In genomic region chr5:102755691-102756371, GRCh38 we compare ENCODE assay signal across 8 cellular contexts. TPM values are rescaled to one million over a fixed set of nuclear protein-coding genes. Genes with fewer than 3 reads are reported as not detected.
DNase-seq lines count a peak whose midpoint lies in the region; ATAC-seq and TF ChIP-seq lines count a peak whose summit lies in the region.

No MANE protein-coding gene starts in this region.

- peaks cover 12% of the 10 kb centered on the region; the same call in 1 of the 2 replicates for H3K79me2 ChIP-seq in KMS-11 (ENCODE audit: insufficient read depth, low read depth)

- peak; percentile 71 for ATAC-seq in GM21786 (IDR thresholded peaks at IDR 0.05; ENCODE audit: unreplicated experiment)
- ATAC-seq in Right ventricle myocardium superior (ENCODE audit: poor library complexity): peak; percentile 66

- CTCF ChIA-PET in activated naive CD4-positive, alpha-beta T cell treated with anti-CD3 and anti-CD28 coated beads for 36 hours (lab: Charles Lee): interaction anchor here (0.5 to 3.4 kb wide), 9 partner anchors 8 to 392 kb away, joined by 3 to 11 read pairs (median 5); no protein-coding TSS in a partner anchor

- DNase-seq in EL: peak; percentile 96
- peak; percentile 87 for DNase-seq in SJCRH30
- DNase-seq in activated naive CD4-positive, alpha-beta T cell treated with anti-CD3 and anti-CD28 coated beads for 36 hours: peak; percentile 88
- DNase-seq in Right ventricle myocardium superior: peak; percentile 69
- DNase-seq in posterior cingulate gyrus: peak in 9 of 10 donors; percentile 12 to 90 (median 33)

- H3K36me3 ChIP-seq in KMS-11 (ENCODE audit: insufficient read depth): no peaks in the 10 kb centered on the region
- no peaks in the 10 kb centered on the region for H3K36me3 ChIP-seq in SJCRH30
- no peaks in the 10 kb centered on the region for H3K36me3 ChIP-seq in urinary bladder (ENCODE audit: insufficient read depth)

- peak overlapping the region; percentile 85 for H3K4me2 ChIP-seq in KMS-11

- no peaks in the 10 kb centered on the region for H3K9me3 Mint-ChIP-seq in activated naive CD4-positive, alpha-beta T cell treated with anti-CD3 and anti-CD28 coated beads for 36 hours

- H3K4me3 ChIP-seq in KMS-11 (IDR thresholded peaks at IDR 0.05; ENCODE audit: insufficient read depth, low read depth, low read length): peak overlapping the region; percentile 48
- peak overlapping the region; percentile 70 for H3K4me3 ChIP-seq in SJCRH30
- H3K4me3 ChIP-seq in urinary bladder (ENCODE audit: low read depth, low read length): peak overlapping the region; percentile 80

- TF ChIP-seq CTCF in KMS-11 (conservative IDR thresholded peaks at IDR 0.05; ENCODE audit: low read depth, low read length): no peak

- H4K20me1 ChIP-seq in KMS-11 (ENCODE audit: insufficient read depth): no peaks in the 10 kb centered on the region

- peak overlapping the region; percentile 92 for H2AFZ ChIP-seq in KMS-11 (ENCODE audit: low read depth)

- peaks cover 7% of the 10 kb centered on the region for H3K36me3 Mint-ChIP-seq in activated naive CD4-positive, alpha-beta T cell treated with anti-CD3 and anti-CD28 coated beads for 36 hours (ENCODE audit: low read depth)

- intact Hi-C loops in activated naive CD4-positive, alpha-beta T cell treated with anti-CD3 and anti-CD28 coated beads for 36 hours (cut with micrococcal nuclease): loop anchor here (1.0 to 2.0 kb wide), 5 partner anchors 8 to 503 kb away; partner anchors contain the start of genes GIN1, MACIR and PPIP5K2
- intact Hi-C loops in Right ventricle myocardium superior (cut with DNase I): no loop called here
- intact Hi-C loops in posterior cingulate gyrus (cut with DNase I): loop anchor here (10.0 kb wide), 1 partner anchor 109 kb away; no protein-coding TSS in a partner anchor

- H3K4me1 Mint-ChIP-seq in activated naive CD4-positive, alpha-beta T cell treated with anti-CD3 and anti-CD28 coated beads for 36 hours (ENCODE audit: low read depth): peaks cover 53% of the 10 kb centered on the region

- H3K27ac Mint-ChIP-seq in activated naive CD4-positive, alpha-beta T cell treated with anti-CD3 and anti-CD28 coated beads for 36 hours: peak overlapping the region; percentile 93

- H3K4me1 ChIP-seq in KMS-11 (ENCODE audit: low read depth, poor library complexity, severe bottlenecking): peaks cover 27% of the 10 kb centered on the region
- peaks cover 3% of the 10 kb centered on the region; the same call in 1 of the 2 replicates for H3K4me1 ChIP-seq in SJCRH30
- no peaks in the 10 kb centered on the region for H3K4me1 ChIP-seq in urinary bladder (ENCODE audit: insufficient read depth)

- H3K27me3 ChIP-seq in KMS-11 (ENCODE audit: insufficient read depth, low read depth) (no peaks in the 10 kb centered on the region), SJCRH30 (no peaks in the 10 kb centered on the region)

- peaks cover 17% of the 10 kb centered on the region for H3K27me3 Mint-ChIP-seq in activated naive CD4-positive, alpha-beta T cell treated with anti-CD3 and anti-CD28 coated beads for 36 hours (ENCODE audit: low read depth)

- H3K27ac ChIP-seq in KMS-11 (peak overlapping the region; percentile 64), SJCRH30 (peak overlapping the region; percentile 93), urinary bladder (ENCODE audit: low read depth) (peak overlapping the region; percentile 78)

- 2% methylated on average over 29 of the region's 29 CpGs for WGBS in urinary bladder

- no peaks in the 10 kb centered on the region for H3K9me3 ChIP-seq in SJCRH30 (replicated peaks)

- peak overlapping the region; percentile 94 for H3K9ac ChIP-seq in KMS-11

- H3K4me3 Mint-ChIP-seq in activated naive CD4-positive, alpha-beta T cell treated with anti-CD3 and anti-CD28 coated beads for 36 hours: peak overlapping the region; percentile 93

RNA-seq across cellular contexts. Expression of gene PAM, which starts 0.7 kb away (rescaled TPM):
- total RNA-seq in SJCRH30 (2014; rRNA removed; shearing (Covaris generic)): 136 and 144 TPM in 2 replicates
- 10 to 100 TPM; 31.2 to 37.6 TPM for total RNA-seq in activated naive CD4-positive, alpha-beta T cell treated with anti-CD3 and anti-CD28 coated beads for 36 hours
- total RNA-seq in Right ventricle myocardium superior: 859 TPM
- total RNA-seq in urinary bladder: 144 TPM
- polyA plus RNA-seq in urinary bladder: 185 TPM

Comparison
In these comparisons a context has a peak if more than half of its experiments do, and no peak if none do; other contexts are left out.
1. Peak in every context shown above with its lines: DNase-seq, ATAC-seq, H3K4me3 ChIP-seq and H3K27ac ChIP-seq.
2. DNase-seq: peak in every context shown above with its lines; median percentile 96 in EL; 88 in activated naive CD4-positive, alpha-beta T cell treated with anti-CD3 and anti-CD28 coated beads for 36 hours; 87 in SJCRH30; 69 in Right ventricle myocardium superior; 33 in posterior cingulate gyrus.